Comparison of ENCODE assay signal across 16 cellular contexts in the genomic region with DNA sequence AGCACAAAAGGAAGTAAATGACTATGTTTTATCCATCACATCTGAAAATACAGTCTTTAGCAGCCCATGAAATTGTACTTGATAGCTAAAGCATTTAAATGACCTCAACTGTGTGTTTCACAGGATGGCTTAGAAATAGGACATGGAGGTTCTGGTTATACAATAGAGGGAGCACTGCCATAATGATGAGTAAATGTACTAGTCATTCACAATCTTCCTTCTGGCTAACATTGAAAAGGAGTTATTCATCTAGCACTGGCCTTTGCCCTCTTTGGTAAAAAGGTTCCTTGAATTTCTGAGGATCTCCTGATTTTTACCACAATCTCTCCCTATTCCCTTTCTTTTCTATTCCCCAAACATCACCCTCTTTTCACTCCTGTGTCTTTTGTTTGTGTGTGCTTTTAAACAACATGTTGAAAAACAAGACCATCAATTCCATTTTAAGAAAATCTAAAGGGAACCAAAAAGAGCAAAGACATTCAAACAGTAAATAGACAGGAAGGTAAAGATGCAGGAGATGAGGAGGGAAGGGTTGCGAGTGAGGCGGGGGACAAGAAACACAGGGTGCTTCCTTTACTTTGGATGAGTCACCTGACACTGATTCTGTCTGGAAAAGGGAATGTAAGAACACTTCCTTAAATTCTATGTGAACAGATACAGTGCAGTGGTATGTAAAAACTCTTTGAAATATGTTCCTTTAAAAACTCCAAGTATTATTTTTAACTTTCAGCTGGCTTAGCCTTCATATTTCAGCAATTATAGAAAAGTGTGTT.
A peak's percentile ranks its signal among the peaks of the same experiment; 100 is the strongest.
DNase-seq lines count a peak whose midpoint lies in the region; ATAC-seq and TF ChIP-seq lines count a peak whose summit lies in the region.
"Had no signal": no experiment of that assay in that cellular context is flagged by ENCODE, and none has a peak within 500 bp of the region (broad histone marks: within the 10 kb centered on the region; RNA-seq: fewer than 3 reads in every experiment).

No MANE protein-coding gene starts in this region.

- DNase-seq in BJ (ENCODE audit: low read depth), result peak; percentile 40
- DNase-seq in M059J (ENCODE audit: low read depth), result peak; percentile 86
- no peak for DNase-seq in chondrocyte (ENCODE audit: low spot score)
- DNase-seq in mesenchymal stem cell, result peak; percentile 11
- no peak for DNase-seq in endothelial cell (ENCODE audit: low spot score)
- no peak for DNase-seq in D341Med (ENCODE audit: low spot score)
- DNase-seq in NCI-H526 treated with DMSO at 0.1 percent for 48 hours (lab: John Stamatoyannopoulos, UW), result no peak
- DNase-seq: activated CD4-positive, alpha-beta T cell treated with anti-CD3 and anti-CD28 coated beads for 36 hours; activated T-cell treated with anti-CD3 and anti-CD28 coated beads, Interleukin-2, amount 50 U/mL, for 4 hours; erythroblast; NCI-H2227 treated with DMSO at 0.1 percent for 48 hours; psoas muscle; stimulated activated CD4-positive, alpha-beta T cell treated with anti-CD3 and anti-CD28 coated beads, Interleukin-2, amount 100 ng/mL, for 24 hours; T-helper 1 cell had no signal

- H2BK5ac ChIP-seq in mesenchymal stem cell (ENCODE audit: low read depth, low read length, poor library complexity, severe bottlenecking), result no peak overlapping the region

- no peak overlapping the region for H4K91ac ChIP-seq in mesenchymal stem cell (ENCODE audit: low read length)

- no peaks in the 10 kb centered on the region for H3K36me3 ChIP-seq in BJ (ENCODE audit: control insufficient read depth, insufficient read depth, low read length)
- H3K36me3 ChIP-seq in mesenchymal stem cell (ENCODE audit: control insufficient read depth in 1 of 2, insufficient read depth in 2 of 2, low read depth in 1 of 2, low read length in 2 of 2), result no peaks in the 10 kb centered on the region

- H3K27me3 Mint-ChIP-seq in chondrocyte (ENCODE audit: low read depth), result no peaks in the 10 kb centered on the region
- H3K27me3 Mint-ChIP-seq in endothelial cell (ENCODE audit: unreplicated experiment), result no peaks in the 10 kb centered on the region
- H3K27me3 Mint-ChIP-seq: activated CD4-positive, alpha-beta T cell treated with anti-CD3 and anti-CD28 coated beads for 36 hours had no signal

- TF ChIP-seq CTCF in BJ (IDR thresholded peaks at IDR 0.05; ENCODE audit: insufficient read depth, low read depth, low read length) (no peak), chondrocyte (IDR thresholded peaks at IDR 0.05) (peak; percentile 15), endothelial cell (IDR thresholded peaks at IDR 0.05; ENCODE audit: unreplicated experiment) (no peak)

- no peaks in the 10 kb centered on the region for H3K36me3 Mint-ChIP-seq in chondrocyte (ENCODE audit: low read depth)
- no peaks in the 10 kb centered on the region for H3K36me3 Mint-ChIP-seq in endothelial cell (ENCODE audit: low read depth, unreplicated experiment)

- no peaks in the 10 kb centered on the region for H3K4me1 ChIP-seq in mesenchymal stem cell (ENCODE audit: control insufficient read depth, insufficient read depth, low read depth, low read length)
- H3K4me1 ChIP-seq: psoas muscle had no signal

- no peaks in the 10 kb centered on the region for H3K79me1 ChIP-seq in mesenchymal stem cell (replicated peaks; ENCODE audit: low read length, poor library complexity, severe bottlenecking)

- CTCF ChIA-PET in BJ (lab: Yijun Ruan, JAX), result interaction anchor here (0.9 to 1.7 kb wide), 4 partner anchors 9 to 104 kb away, joined by 3 to 5 read pairs (median 3); no protein-coding TSS in a partner anchor

- ATAC-seq in HG03196 (IDR thresholded peaks at IDR 0.05; ENCODE audit: unreplicated experiment), result no peak
- ATAC-seq: activated CD4-positive, alpha-beta T cell treated with anti-CD3 and anti-CD28 coated beads for 36 hours; activated T-cell treated with anti-CD3 and anti-CD28 coated beads, Interleukin-2, amount 50 U/mL, for 4 hours; psoas muscle had no signal

- no peaks in the 10 kb centered on the region for H3K9me3 ChIP-seq in mesenchymal stem cell (ENCODE audit: control insufficient read depth, low read length)
- H3K9me3 ChIP-seq: psoas muscle had no signal

- no peak overlapping the region for H2BK120ac ChIP-seq in mesenchymal stem cell (ENCODE audit: low read depth, low read length)

- H3K4me3 ChIP-seq in BJ (ENCODE audit: low read depth, low read length) (no peak overlapping the region), mesenchymal stem cell (ENCODE audit: insufficient read depth in 1 of 2, low read depth in 1 of 2, low read length in 2 of 2) (no peak overlapping the region)
- H3K4me3 ChIP-seq: psoas muscle had no signal

- H3K14ac ChIP-seq in mesenchymal stem cell (ENCODE audit: low read length in 2 of 2), result no peak overlapping the region

- no peak overlapping the region for H3K18ac ChIP-seq in mesenchymal stem cell (ENCODE audit: low read depth in 1 of 2, low read length in 2 of 2)

- no peak overlapping the region for H3K4me2 ChIP-seq in mesenchymal stem cell (ENCODE audit: low read length, poor library complexity, severe bottlenecking)

- no peak overlapping the region for H3K23ac ChIP-seq in mesenchymal stem cell (ENCODE audit: low read length in 2 of 2)

- no peak overlapping the region for H4K8ac ChIP-seq in mesenchymal stem cell (ENCODE audit: low read length)

- POLR2A ChIA-PET in BJ (lab: Charles Lee), result no interaction called here

- no peak overlapping the region for H3K4ac ChIP-seq in mesenchymal stem cell (ENCODE audit: low read depth in 1 of 2, low read length in 2 of 2)

- no peak overlapping the region for H3K27ac Mint-ChIP-seq in chondrocyte (ENCODE audit: unreplicated experiment)
- no peak overlapping the region for H3K27ac Mint-ChIP-seq in endothelial cell (ENCODE audit: unreplicated experiment)
- H3K27ac Mint-ChIP-seq: activated CD4-positive, alpha-beta T cell treated with anti-CD3 and anti-CD28 coated beads for 36 hours had no signal

- no peak overlapping the region for H2AFZ ChIP-seq in mesenchymal stem cell (ENCODE audit: low read depth, low read length)

- no peak overlapping the region for H2BK15ac ChIP-seq in mesenchymal stem cell (ENCODE audit: low read depth, poor library complexity, severe bottlenecking)

- WGBS in mesenchymal stem cell, result 79% methylated on average over 2 of the region's 2 CpGs

- no peak overlapping the region for H2BK12ac ChIP-seq in mesenchymal stem cell (ENCODE audit: low read length in 2 of 2)

- H3K9me3 Mint-ChIP-seq in chondrocyte (ENCODE audit: low read depth), result no peaks in the 10 kb centered on the region
- no peaks in the 10 kb centered on the region for H3K9me3 Mint-ChIP-seq in endothelial cell (ENCODE audit: unreplicated experiment)
- H3K9me3 Mint-ChIP-seq: activated T-cell treated with anti-CD3 and anti-CD28 coated beads, Interleukin-2, amount 50 U/mL, for 4 hours had no signal

- H2AK5ac ChIP-seq in mesenchymal stem cell (ENCODE audit: low read length, severe bottlenecking), result no peak overlapping the region

- peak overlapping the region; percentile 36 for H3K27ac ChIP-seq in mesenchymal stem cell (ENCODE audit: low read length, poor library complexity, severe bottlenecking)
- H3K27ac ChIP-seq: C4-2B, psoas muscle had no signal

- H3K4me3 Mint-ChIP-seq in chondrocyte (ENCODE audit: unreplicated experiment), result no peak overlapping the region
- no peak overlapping the region for H3K4me3 Mint-ChIP-seq in endothelial cell (ENCODE audit: unreplicated experiment)
- H3K4me3 Mint-ChIP-seq: activated CD4-positive, alpha-beta T cell treated with anti-CD3 and anti-CD28 coated beads for 36 hours; activated T-cell treated with anti-CD3 and anti-CD28 coated beads, Interleukin-2, amount 50 U/mL, for 4 hours had no signal

- no peaks in the 10 kb centered on the region for H3K27me3 ChIP-seq in BJ (ENCODE audit: control insufficient read depth, insufficient read depth, low read length)
- no peaks in the 10 kb centered on the region for H3K27me3 ChIP-seq in mesenchymal stem cell (ENCODE audit: control insufficient read depth in 1 of 2, insufficient read depth in 1 of 2, low read length in 2 of 2)

- H3K9ac ChIP-seq in mesenchymal stem cell (ENCODE audit: low read length), result peak overlapping the region; percentile 65

- peaks cover 14% of the 10 kb centered on the region for H3K4me1 Mint-ChIP-seq in chondrocyte (ENCODE audit: low read depth)
- no peaks in the 10 kb centered on the region for H3K4me1 Mint-ChIP-seq in endothelial cell (ENCODE audit: unreplicated experiment)
- H3K4me1 Mint-ChIP-seq: activated CD4-positive, alpha-beta T cell treated with anti-CD3 and anti-CD28 coated beads for 36 hours had no signal

Comparison
In these comparisons a context has a peak if more than half of its experiments do, and no peak if none do; other contexts are left out.
1. DNase-seq: peak in BJ (single experiment), M059J (single experiment) and mesenchymal stem cell (single experiment); none in chondrocyte (single experiment), endothelial cell (single experiment), D341Med (single experiment) and NCI-H526 treated with DMSO at 0.1 percent for 48 hours (single experiment).